Comparison of ENCODE assay signal across 29 cellular contexts in the genomic region with DNA sequence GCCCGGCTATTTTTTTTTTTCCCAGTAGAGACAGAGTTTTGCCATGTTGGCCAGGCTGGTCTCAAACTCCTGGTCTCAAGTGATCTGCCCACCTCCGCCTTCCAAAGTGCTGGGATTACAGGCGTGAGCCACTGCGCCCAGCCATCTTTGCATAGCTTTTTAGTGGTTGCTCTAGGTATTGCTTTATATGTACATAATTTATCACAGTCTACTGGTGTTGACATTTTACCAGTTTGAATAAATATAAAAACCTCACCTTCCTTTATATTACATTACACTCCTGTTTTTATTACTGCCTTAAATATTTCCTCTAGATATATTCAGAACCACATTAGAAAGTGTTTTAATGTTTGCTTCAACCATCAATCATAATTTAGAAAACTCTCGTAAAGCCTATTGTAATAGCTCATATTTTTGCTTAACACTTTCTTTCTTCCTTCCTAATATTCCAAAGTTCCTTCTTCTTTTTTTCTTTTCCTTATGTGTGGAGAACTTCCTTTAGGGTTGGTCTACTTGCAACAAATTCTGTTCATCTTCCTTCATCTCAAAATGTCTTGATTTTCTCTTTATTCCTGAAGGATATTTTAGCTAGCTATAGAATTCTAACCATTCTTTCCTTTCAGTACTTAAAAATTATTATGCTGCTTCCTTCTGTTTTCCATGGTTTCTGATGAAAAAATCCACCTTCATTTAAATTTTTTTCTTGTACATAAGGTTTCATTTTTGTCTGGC.
"Had no signal": no experiment of that assay in that cellular context is flagged by ENCODE, and none has a peak within 500 bp of the region (broad histone marks: within the 10 kb centered on the region; RNA-seq: fewer than 3 reads in every experiment).

No MANE protein-coding gene starts in this region.

- ATAC-seq: activated CD4-positive, alpha-beta T cell treated with anti-CD3 and anti-CD28 coated beads for 36 hours; activated CD4-positive, CD25-positive, alpha-beta regulatory T cell treated with anti-CD3 and anti-CD28 coated beads, Interleukin-2, amount 50 U/mL, for 24 hours; activated CD8-positive, alpha-beta memory T cell treated with anti-CD3 and anti-CD28 coated beads, Interleukin-2, amount 10 ng/mL, durations not matched to agents 7 days and 5 days; activated CD8-positive, alpha-beta T cell treated with anti-CD3 and anti-CD28 coated beads, Interleukin-2, amount 10 ng/mL, durations not matched to agents 7 days and 5 days; activated naive CD4-positive, alpha-beta T cell treated with anti-CD3 and anti-CD28 coated beads, Interleukin-2, amount 50 U/mL, for 72 hours; activated T-cell treated with anti-CD3 and anti-CD28 coated beads, Interleukin-2, amount 50 U/mL, for 72 hours; T-helper 17 cell had no signal

- H3K4me1 ChIP-seq: ascending aorta, colonic mucosa had no signal

- H3K9me3 ChIP-seq: ascending aorta, colonic mucosa had no signal

- DNase-seq: activated B cell treated with CpG ODN at 0.5 μM for 24 hours; activated CD4-positive, alpha-beta memory T cell treated with anti-CD3 and anti-CD28 coated beads for 36 hours; activated CD4-positive, alpha-beta T cell treated with anti-CD3 and anti-CD28 coated beads for 36 hours; activated CD4-positive, alpha-beta T cell treated with anti-CD3 and anti-CD28 coated beads, Interleukin-2, amount 10 ng/mL, durations not matched to agents 24 days and 14 days; activated CD8-positive, alpha-beta memory T cell treated with anti-CD3 and anti-CD28 coated beads, Interleukin-2, amount 10 ng/mL, durations not matched to agents 7 days and 5 days; activated CD8-positive, alpha-beta memory T cell treated with anti-CD3 and anti-CD28 coated beads, Interleukin-2, amount 50 U/mL, for 4 hours; activated CD8-positive, alpha-beta T cell treated with anti-CD3 and anti-CD28 coated beads, Interleukin-2, amount 10 ng/mL, durations not matched to agents 7 days and 5 days; activated gamma-delta T cell; activated naive CD4-positive, alpha-beta T cell; activated naive CD4-positive, alpha-beta T cell treated with anti-CD3 and anti-CD28 coated beads, Interleukin-2, amount 10 ng/mL, durations not matched to agents 7 days and 5 days; activated naive CD8-positive, alpha-beta T cell treated with anti-CD3 and anti-CD28 coated beads, Interleukin-2, amount 10 ng/mL, durations not matched to agents 7 days and 5 days; activated T-cell treated with anti-CD3 and anti-CD28 coated beads, Interleukin-2, amount 50 U/mL, for 1 hour; activated T-cell treated with anti-CD3 and anti-CD28 coated beads, Interleukin-2, amount 50 U/mL, for 72 hours; colonic mucosa; effector CD8-positive, alpha-beta T cell; head of caudate nucleus; T-helper 1 cell; T-helper 17 cell; T1000; WERI-Rb-1 had no signal

- FAIRE-seq: endometrium, endothelial cell of umbilical vein, frontal cortex had no signal

- H3K27me3 ChIP-seq: ascending aorta, breast epithelium, cardiac muscle cell, colonic mucosa had no signal

- H3K4me3 ChIP-seq: ascending aorta, breast epithelium, cardiac muscle cell, colonic mucosa had no signal

- H3K27ac ChIP-seq: ascending aorta, breast epithelium, cardiac muscle cell, colonic mucosa, epithelial cell of prostate, WERI-Rb-1 had no signal

- H3K36me3 ChIP-seq: ascending aorta, breast epithelium, cardiac muscle cell, colonic mucosa, WERI-Rb-1 had no signal
